In the genomic region with DNA sequence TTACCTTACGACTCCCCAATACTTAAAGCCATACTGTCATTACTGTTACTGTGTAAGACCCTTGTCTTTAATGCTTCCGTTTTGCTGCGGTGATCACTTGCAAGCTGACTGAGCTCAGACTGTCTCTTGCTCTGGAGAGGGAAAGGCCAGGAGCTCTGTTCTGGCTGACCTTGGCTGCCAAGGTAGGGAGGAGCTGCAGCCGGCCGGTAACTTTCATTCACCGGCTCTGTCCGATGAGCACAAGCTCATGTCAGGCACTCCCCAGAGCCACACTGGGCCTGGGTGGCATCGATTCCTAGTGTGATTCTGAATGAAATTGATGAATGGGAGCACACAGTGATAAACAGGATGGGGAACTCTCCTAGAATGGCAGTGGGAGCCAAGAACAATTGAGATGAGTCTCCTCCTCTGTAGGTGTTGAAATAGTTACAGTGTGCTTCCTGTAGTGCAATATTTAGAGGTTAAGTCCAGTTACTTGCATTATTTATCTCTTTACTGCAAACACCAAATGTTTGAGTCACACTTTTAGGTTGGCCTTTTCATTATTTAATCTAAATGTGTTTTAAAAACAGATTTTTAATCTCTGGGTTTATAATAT, we compare ENCODE assay signal across 17 cellular contexts.
A peak's percentile ranks its signal among the peaks of the same experiment; 100 is the strongest.
DNase-seq lines count a peak whose midpoint lies in the region; ATAC-seq and TF ChIP-seq lines count a peak whose summit lies in the region.
"Had no signal": no experiment of that assay in that cellular context is flagged by ENCODE, and none has a peak within 500 bp of the region (broad histone marks: within the 10 kb centered on the region; RNA-seq: fewer than 3 reads in every experiment).

No MANE protein-coding gene starts in this region.

- peaks cover 40 to 66% of the 10 kb centered on the region in 2 donors for H3K36me3 Mint-ChIP-seq in stimulated activated naive B cell treated with anti-CD40 and anti-IgM and Interleukin-4, amounts not matched to agents 10 μg/mL and 1 μg/mL and 100 μg/mL, for 72 hours

- H3K27me3 ChIP-seq in left ventricle myocardium inferior (ENCODE audit: low read depth) (no peaks in the 10 kb centered on the region), RWPE2 (ENCODE audit: insufficient read depth, poor library complexity, severe bottlenecking) (no peaks in the 10 kb centered on the region), thyroid gland (no peaks in the 10 kb centered on the region)
- H3K27me3 ChIP-seq: uterus had no signal

- H3K4me3 ChIP-seq in left ventricle myocardium inferior, result no peak overlapping the region
- H3K4me3 ChIP-seq in RWPE2 (ENCODE audit: severe bottlenecking), result no peak overlapping the region
- H3K4me3 ChIP-seq in foreskin fibroblast (ENCODE audit: low read depth in 1 of 2, low read length in 2 of 2), result no peak overlapping the region
- no peak overlapping the region for H3K4me3 ChIP-seq in thyroid gland (replicated peaks in 1 of 3)
- H3K4me3 ChIP-seq: uterus had no signal

- no peak for TF ChIP-seq CTCF in left ventricle myocardium inferior (IDR thresholded peaks at IDR 0.05; ENCODE audit: borderline replicate concordance)
- no peak for TF ChIP-seq CTCF in RWPE2 (IDR thresholded peaks at IDR 0.05; ENCODE audit: poor library complexity, severe bottlenecking)
- TF ChIP-seq CTCF in foreskin fibroblast (IDR thresholded peaks at IDR 0.05; ENCODE audit: low read depth, low read length), result no peak
- no peak for TF ChIP-seq CTCF in thyroid gland (IDR thresholded peaks at IDR 0.05)

- H3K27ac Mint-ChIP-seq in stimulated activated naive B cell treated with anti-CD40 and anti-IgM and Interleukin-4, amounts not matched to agents 10 μg/mL and 1 μg/mL and 100 μg/mL, for 72 hours, result peak overlapping the region; percentile 2

- H3K9me3 ChIP-seq in left ventricle myocardium inferior (replicated peaks) (no peaks in the 10 kb centered on the region), RWPE2 (ENCODE audit: severe bottlenecking) (no peaks in the 10 kb centered on the region), thyroid gland (no peaks in the 10 kb centered on the region)
- H3K9me3 ChIP-seq: uterus had no signal

- H3K36me3 ChIP-seq in left ventricle myocardium inferior, result peaks cover 20% of the 10 kb centered on the region
- H3K36me3 ChIP-seq in RWPE2 (ENCODE audit: low read depth), result no peaks in the 10 kb centered on the region
- peaks cover 7 to 9% of the 10 kb centered on the region in 2 donors for H3K36me3 ChIP-seq in thyroid gland
- H3K36me3 ChIP-seq: uterus had no signal

- peaks cover 23% of the 10 kb centered on the region for H3K4me1 ChIP-seq in left ventricle myocardium inferior
- no peaks in the 10 kb centered on the region for H3K4me1 ChIP-seq in RWPE2 (ENCODE audit: insufficient read depth, poor library complexity, severe bottlenecking)
- H3K4me1 ChIP-seq in thyroid gland, result no peaks in the 10 kb centered on the region
- H3K4me1 ChIP-seq: uterus had no signal

- H3K27ac ChIP-seq in left ventricle myocardium inferior (replicated peaks), result no peak overlapping the region
- H3K27ac ChIP-seq in RWPE2 (ENCODE audit: poor library complexity, severe bottlenecking), result no peak overlapping the region
- H3K27ac ChIP-seq in thyroid gland, result no peak overlapping the region
- H3K27ac ChIP-seq: uterus had no signal

- no peaks in the 10 kb centered on the region for H3K27me3 Mint-ChIP-seq in stimulated activated naive B cell treated with anti-CD40 and anti-IgM and Interleukin-4, amounts not matched to agents 10 μg/mL and 1 μg/mL and 100 μg/mL, for 72 hours

- peak; percentile 65 for ATAC-seq in Right ventricle myocardium superior (ENCODE audit: poor library complexity)
- peak; percentile 74 for ATAC-seq in RWPE2 (ENCODE audit: low read depth)
- ATAC-seq in stimulated activated naive B cell treated with anti-CD40 and anti-IgM and Interleukin-4, amounts not matched to agents 10 μg/mL and 1 μg/mL and 100 μg/mL, for 72 hours (replicated peaks), result no peak

- DNase-seq in Right ventricle myocardium superior, result peak; percentile 40
- DNase-seq in left ventricle myocardium inferior, result no peak
- no peak for DNase-seq in RWPE2 (ENCODE audit: low spot score)
- peak; percentile 23 to 24 for DNase-seq in foreskin fibroblast
- no peak for DNase-seq in stimulated activated naive B cell treated with anti-CD40 and anti-IgM and Interleukin-4, amounts not matched to agents 10 μg/mL and 1 μg/mL and 100 μg/mL, for 72 hours
- no peak for DNase-seq in NCI-H128 (lab: John Stamatoyannopoulos, UW; ENCODE audit: unreplicated experiment)
- DNase-seq in NCI-H1436 treated with DMSO at 0.1 percent for 48 hours (lab: John Stamatoyannopoulos, UW), result no peak
- DNase-seq in thyroid gland, result no peak
- DNase-seq: activated CD4-positive, alpha-beta T cell treated with anti-CD3 and anti-CD28 coated beads, Interleukin-2, amount 50 U/mL, for 48 hours; activated naive CD4-positive, alpha-beta T cell treated with Interleukin-2 at 50 U/mL for 16 hours; DMS153; foreskin melanocyte; MM.1S; NCI-H526 treated with DMSO at 0.1 percent for 48 hours; stimulated activated CD4-positive, alpha-beta T cell treated with anti-CD3 and anti-CD28 coated beads, Interleukin-15, amount 100 ng/mL, for 24 hours; uterus had no signal

- intact Hi-C loops in Right ventricle myocardium superior (cut with DNase I), result no loop called here
- intact Hi-C loops in left ventricle myocardium inferior (cut with micrococcal nuclease), result no loop called here
- intact Hi-C loops in thyroid gland (cut with DNase I), result no loop called here

- H3K4me1 Mint-ChIP-seq in stimulated activated naive B cell treated with anti-CD40 and anti-IgM and Interleukin-4, amounts not matched to agents 10 μg/mL and 1 μg/mL and 100 μg/mL, for 72 hours, result peaks cover 9 to 11% of the 10 kb centered on the region in 2 donors

- TF ChIP-seq POLR2A in thyroid gland (IDR thresholded peaks at IDR 0.05), result no peak

- H3K4me3 Mint-ChIP-seq in stimulated activated naive B cell treated with anti-CD40 and anti-IgM and Interleukin-4, amounts not matched to agents 10 μg/mL and 1 μg/mL and 100 μg/mL, for 72 hours, result no peak overlapping the region
- H3K4me3 Mint-ChIP-seq: neural crest cell had no signal

- 72 to 82% methylated on average over 8 of the region's 8 CpGs for WGBS in thyroid gland, 2 donors

- no peaks in the 10 kb centered on the region for H3K9me3 Mint-ChIP-seq in stimulated activated naive B cell treated with anti-CD40 and anti-IgM and Interleukin-4, amounts not matched to agents 10 μg/mL and 1 μg/mL and 100 μg/mL, for 72 hours
- H3K9me3 Mint-ChIP-seq: neural crest cell had no signal

Comparison
In these comparisons a context has a peak if more than half of its experiments do, and no peak if none do; other contexts are left out.
1. DNase-seq: peak in Right ventricle myocardium superior (single experiment) and foreskin fibroblast (2 of 2); none in left ventricle myocardium inferior (single experiment), RWPE2 (single experiment), stimulated activated naive B cell treated with anti-CD40 and anti-IgM and Interleukin-4, amounts not matched to agents 10 μg/mL and 1 μg/mL and 100 μg/mL, for 72 hours (single experiment), NCI-H128 (single experiment), NCI-H1436 treated with DMSO at 0.1 percent for 48 hours (single experiment) and thyroid gland (0 of 2).
2. ATAC-seq: peak in Right ventricle myocardium superior (single experiment) and RWPE2 (single experiment); none in stimulated activated naive B cell treated with anti-CD40 and anti-IgM and Interleukin-4, amounts not matched to agents 10 μg/mL and 1 μg/mL and 100 μg/mL, for 72 hours (0 of 2).